ENCODE assay signal across 8 cellular contexts in the genomic region with DNA sequence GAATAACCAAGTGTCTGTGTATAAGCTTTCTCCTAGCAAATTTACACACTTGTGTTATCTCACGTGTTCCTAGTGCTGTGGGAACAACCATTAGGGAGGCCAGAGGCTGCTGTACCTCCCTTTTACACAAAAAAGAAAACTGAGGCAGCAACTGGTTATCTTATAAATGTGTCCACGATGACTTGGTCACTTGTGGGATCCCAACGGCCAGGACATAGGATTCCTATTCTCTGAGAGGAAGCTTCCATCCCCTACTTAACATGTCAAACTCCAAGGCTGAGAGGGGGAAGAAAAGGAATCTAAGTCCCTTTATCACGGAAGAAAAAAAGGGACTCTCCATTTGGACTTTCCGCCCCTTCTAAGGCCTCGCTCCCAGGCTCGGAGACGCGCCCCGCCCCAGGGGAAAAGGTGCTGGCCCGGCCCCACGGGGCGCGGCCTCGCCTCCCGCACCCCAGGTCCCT. TPM values are rescaled to one million over a fixed set of nuclear protein-coding genes. Genes with fewer than 3 reads are reported as not detected.
A peak's percentile ranks its signal among the peaks of the same experiment; 100 is the strongest.
DNase-seq lines count a peak whose midpoint lies in the region; ATAC-seq, FAIRE-seq and TF ChIP-seq lines count a peak whose summit lies in the region.

No MANE protein-coding gene starts in this region.

- peak overlapping the region; percentile 97 for H3K27ac Mint-ChIP-seq in activated CD8-positive, alpha-beta T cell treated with anti-CD3 and anti-CD28 coated beads, Interleukin-2, amount 10 ng/mL, durations not matched to agents 7 days and 5 days

- H3K36me3 ChIP-seq in skeletal muscle tissue (ENCODE audit: control insufficient read depth in 3 of 3, insufficient read depth in 3 of 3, low read length in 3 of 3) = no peaks in the 10 kb centered on the region

- ATAC-seq in GM19023 (IDR thresholded peaks at IDR 0.05; ENCODE audit: unreplicated experiment) (peak; percentile 83), HG03095 (IDR thresholded peaks at IDR 0.05; ENCODE audit: unreplicated experiment) (peak; percentile 79), left cardiac atrium (peak; percentile 76 to 84)
- peak; percentile 84 for ATAC-seq in activated CD8-positive, alpha-beta T cell treated with anti-CD3 and anti-CD28 coated beads, Interleukin-2, amount 10 ng/mL, durations not matched to agents 7 days and 5 days

- no peaks in the 10 kb centered on the region for H3K27me3 ChIP-seq in skeletal muscle tissue (ENCODE audit: control insufficient read depth in 3 of 3, insufficient read depth in 3 of 3, low read length in 3 of 3)

- H3K4me3 ChIP-seq in AG04449 (ENCODE audit: low read depth, low read length) = peak overlapping the region; percentile 72
- H3K4me3 ChIP-seq in skeletal muscle tissue (ENCODE audit: low read length in 3 of 3) = peak overlapping the region; percentile 79 to 89 (median 82)

- no peak for TF ChIP-seq CTCF in AG04449 (IDR thresholded peaks at IDR 0.05; ENCODE audit: insufficient read depth, low read length, missing control alignments)

- no peak for FAIRE-seq in HTR-8/SVneo (lab: Jason Lieb, UNC)

- H3K4me1 Mint-ChIP-seq in activated CD8-positive, alpha-beta T cell treated with anti-CD3 and anti-CD28 coated beads, Interleukin-2, amount 10 ng/mL, durations not matched to agents 7 days and 5 days (ENCODE audit: low read depth) = peaks cover 10% of the 10 kb centered on the region

- CTCF ChIA-PET in AG04449 (lab: Yijun Ruan, JAX) = interaction anchor here (1.0 to 6.0 kb wide), 7 partner anchors 8 to 344 kb away, joined by 3 to 31 read pairs (median 4); no protein-coding TSS in a partner anchor
- CTCF ChIA-PET in activated CD8-positive, alpha-beta T cell treated with anti-CD3 and anti-CD28 coated beads, Interleukin-2, amount 10 ng/mL, durations not matched to agents 7 days and 5 days (lab: Charles Lee) = interaction anchor here (0.6 to 2.8 kb wide), 28 partner anchors 8 to 831 kb away, joined by 3 to 21 read pairs (median 4); no protein-coding TSS in a partner anchor

- no peak for DNase-seq in AG04449 (ENCODE audit: low read depth, low spot score)
- no peak for DNase-seq in activated CD8-positive, alpha-beta T cell treated with anti-CD3 and anti-CD28 coated beads, Interleukin-2, amount 10 ng/mL, durations not matched to agents 7 days and 5 days
- DNase-seq in left cardiac atrium = no peak
- DNase-seq in HTR-8/SVneo (ENCODE audit: insufficient read length, low spot score) = no peak
- DNase-seq in NCI-H510A treated with DMSO at 0.1 percent for 48 hours (lab: John Stamatoyannopoulos, UW) = no peak

- POLR2A ChIA-PET in AG04449 (lab: Yijun Ruan, JAX) = interaction anchor here (0.6 to 1.6 kb wide), 13 partner anchors 8 to 299 kb away, joined by 3 to 7 read pairs (median 3); no protein-coding TSS in a partner anchor
- POLR2A ChIA-PET in activated CD8-positive, alpha-beta T cell treated with anti-CD3 and anti-CD28 coated beads, Interleukin-2, amount 10 ng/mL, durations not matched to agents 7 days and 5 days (lab: Charles Lee) = interaction anchor here (1.1 to 1.9 kb wide), 7 partner anchors 69 to 327 kb away, joined by 3 to 10 read pairs (median 5); partner anchors contain the start of gene ZEB1

- H3K36me3 Mint-ChIP-seq in activated CD8-positive, alpha-beta T cell treated with anti-CD3 and anti-CD28 coated beads, Interleukin-2, amount 10 ng/mL, durations not matched to agents 7 days and 5 days (ENCODE audit: low read depth) = no peaks in the 10 kb centered on the region

- no peaks in the 10 kb centered on the region for H3K9me3 Mint-ChIP-seq in activated CD8-positive, alpha-beta T cell treated with anti-CD3 and anti-CD28 coated beads, Interleukin-2, amount 10 ng/mL, durations not matched to agents 7 days and 5 days (ENCODE audit: insufficient read depth)

- H3K9ac ChIP-seq in skeletal muscle tissue (ENCODE audit: low read depth in 1 of 3, low read length in 3 of 3) = peak overlapping the region; percentile 83 to 92 (median 91)

- H3K27me3 Mint-ChIP-seq in activated CD8-positive, alpha-beta T cell treated with anti-CD3 and anti-CD28 coated beads, Interleukin-2, amount 10 ng/mL, durations not matched to agents 7 days and 5 days (ENCODE audit: low read depth) = no peaks in the 10 kb centered on the region

- H3K27ac ChIP-seq in skeletal muscle tissue (ENCODE audit: low read depth, low read length) = peak overlapping the region; percentile 97

- peaks cover 23 to 38% (median 37%) of the 10 kb centered on the region in 3 donors for H3K4me1 ChIP-seq in skeletal muscle tissue (ENCODE audit: control insufficient read depth in 3 of 3, insufficient read depth in 3 of 3, low read length in 3 of 3)

- intact Hi-C loops in left cardiac atrium (cut with DNase I) = loop anchor here (2.0 to 10.0 kb wide), 4 partner anchors 104 to 286 kb away; partner anchors contain the start of gene ZEB1 (in 1 of the 2)

- no peaks in the 10 kb centered on the region for H3K9me3 ChIP-seq in skeletal muscle tissue (ENCODE audit: control insufficient read depth in 3 of 3, low read length in 3 of 3)

- H3K4me3 Mint-ChIP-seq in activated CD8-positive, alpha-beta T cell treated with anti-CD3 and anti-CD28 coated beads, Interleukin-2, amount 10 ng/mL, durations not matched to agents 7 days and 5 days = peak overlapping the region; percentile 84

RNA-seq across cellular contexts. Expression of gene ZNF438, which starts 0.4 kb away (rescaled TPM):
- total RNA-seq in activated CD8-positive, alpha-beta T cell treated with anti-CD3 and anti-CD28 coated beads, Interleukin-2, amount 10 ng/mL, durations not matched to agents 7 days and 5 days = 1 to 10 TPM; 2.3 to 2.6 TPM
- total RNA-seq in left cardiac atrium = 10 to 100 TPM; 11.4 to 11.6 TPM
- total RNA-seq in skeletal muscle tissue = 6.8 TPM
